In genomic region chr4:47217291-47217690, GRCh38 we compare ENCODE assay signal across 6 cellular contexts.
"Had no signal": no experiment of that assay in that cellular context is flagged by ENCODE, and none has a peak within 500 bp of the region (broad histone marks: within the 10 kb centered on the region; RNA-seq: fewer than 3 reads in every experiment).

No MANE protein-coding gene starts in this region.

- H3K4me3 ChIP-seq: GM23338 had no signal

- FAIRE-seq: H1, H54, HTR-8/SVneo had no signal

- H3K4me2 ChIP-seq: GM23338 had no signal

- H2AFZ ChIP-seq: GM23338 had no signal

- ATAC-seq: GM23338 had no signal

- DNase-seq: H9, HCEC 1CT had no signal
